ENCODE assay signal across 8 cellular contexts in the genomic region with DNA sequence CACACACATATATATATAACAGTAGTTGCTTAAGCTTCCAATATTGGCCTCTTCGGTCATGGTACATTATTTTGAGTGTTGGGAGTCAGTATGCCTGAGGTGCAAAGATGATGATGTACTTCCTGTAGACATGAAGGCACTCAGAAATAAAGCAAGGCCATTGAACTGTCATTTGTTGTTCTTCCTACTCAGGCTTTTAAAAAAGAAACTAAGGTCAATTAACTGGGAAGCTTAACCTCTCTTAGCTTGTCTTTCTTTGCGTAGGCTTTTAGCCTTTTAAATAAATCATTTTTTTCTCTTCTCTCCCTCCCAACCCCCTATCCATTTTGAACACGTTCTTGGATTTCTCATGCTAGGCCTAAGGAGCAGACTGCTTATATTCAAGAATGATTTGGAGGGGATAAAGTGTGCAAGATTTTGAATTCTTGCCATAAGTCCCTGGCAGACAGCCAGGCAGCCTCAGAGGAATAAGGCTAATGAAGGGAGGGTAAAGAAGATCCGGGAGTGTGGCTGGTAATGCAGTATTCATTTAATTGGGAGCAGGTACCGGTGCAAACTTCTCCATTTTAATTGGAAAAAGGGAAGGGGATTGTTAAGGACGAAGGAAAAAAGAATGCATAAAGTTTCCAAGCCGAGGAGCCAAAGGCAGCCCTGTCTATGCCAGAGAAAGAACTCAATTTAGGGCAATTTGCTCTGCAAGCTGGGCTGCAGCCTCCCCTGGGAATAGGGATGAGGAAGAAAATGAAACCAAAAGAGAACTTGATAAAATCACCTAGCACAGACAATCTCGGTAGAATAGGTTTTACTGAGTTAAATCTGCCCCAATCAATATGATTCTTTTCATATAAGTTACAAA.
DNase-seq lines count a peak whose midpoint lies in the region; ATAC-seq, FAIRE-seq and TF ChIP-seq lines count a peak whose summit lies in the region.

No MANE protein-coding gene starts in this region.

- peak overlapping the region; percentile 66 for H3K4me3 ChIP-seq in ACC112 (ENCODE audit: low read depth, low read length)
- no peak overlapping the region for H3K4me3 ChIP-seq in keratinocyte (ENCODE audit: control insufficient read depth in 2 of 3, extremely low read depth in 1 of 3, insufficient read depth in 2 of 3, low read depth in 1 of 3, low read length in 3 of 3)

- peak overlapping the region; percentile 34 for H3K4me2 ChIP-seq in keratinocyte (ENCODE audit: control insufficient read depth, extremely low read depth, insufficient read depth, low read depth, low read length)

- H3K9ac ChIP-seq in keratinocyte (ENCODE audit: control insufficient read depth, extremely low read depth, insufficient read depth, low read length), result no peak overlapping the region

- no peaks in the 10 kb centered on the region for H3K9me3 ChIP-seq in keratinocyte (ENCODE audit: control insufficient read depth, low read depth, low read length)

- H3K4me1 ChIP-seq in ACC112 (ENCODE audit: control insufficient read depth, insufficient read depth, low read length, unreplicated experiment), result peaks cover 23% of the 10 kb centered on the region
- peaks cover 6% of the 10 kb centered on the region for H3K4me1 ChIP-seq in keratinocyte (ENCODE audit: control insufficient read depth, extremely low read depth, insufficient read depth, low read length)

- H3K9me1 ChIP-seq in keratinocyte (ENCODE audit: control insufficient read depth, extremely low read depth, insufficient read depth, low read length), result no peaks in the 10 kb centered on the region

- H2AFZ ChIP-seq in ACC112 (ENCODE audit: low read length, unreplicated experiment) (peak overlapping the region; percentile 67), keratinocyte (ENCODE audit: control insufficient read depth, low read length) (peak overlapping the region; percentile 48)

- H3K36me3 ChIP-seq in ACC112 (ENCODE audit: insufficient read depth, low read length), result no peaks in the 10 kb centered on the region
- H3K36me3 ChIP-seq in keratinocyte (ENCODE audit: control insufficient read depth in 2 of 2, extremely low read depth in 1 of 2, insufficient read depth in 2 of 2, low read length in 2 of 2), result no peaks in the 10 kb centered on the region

- peak overlapping the region; percentile 16 for H3K27ac ChIP-seq in ACC112 (ENCODE audit: low read depth, low read length)
- no peak overlapping the region for H3K27ac ChIP-seq in keratinocyte (ENCODE audit: control insufficient read depth, insufficient read depth, low read length)

- ATAC-seq in HG02970 (IDR thresholded peaks at IDR 0.05; ENCODE audit: low FRiP score, unreplicated experiment), result no peak
- ATAC-seq in HG02884 (IDR thresholded peaks at IDR 0.05; ENCODE audit: unreplicated experiment), result no peak
- no peak for ATAC-seq in GM21381 (IDR thresholded peaks at IDR 0.05; ENCODE audit: unreplicated experiment)

- H3K79me2 ChIP-seq in ACC112 (ENCODE audit: control insufficient read depth, insufficient read depth, low read length, unreplicated experiment), result no peaks in the 10 kb centered on the region
- H3K79me2 ChIP-seq in keratinocyte (ENCODE audit: control insufficient read depth, insufficient read depth, low read length), result no peaks in the 10 kb centered on the region

- dilution Hi-C loops in keratinocyte (cut with MboI; ENCODE audit: extremely low pct_ligation_motif_present, low sequenced_read_pairs), result no loop called here

- DNase-seq in LHCN-M2 (ENCODE audit: low read depth) (peak; percentile 57), SHP77 treated with DMSO at 0.1 percent for 48 hours (lab: John Stamatoyannopoulos, UW) (peak; percentile 35), keratinocyte (ENCODE audit: low read depth, low spot score) (no peak), GDM1 (lab: John Stamatoyannopoulos, UW) (no peak)

- no peaks in the 10 kb centered on the region for H4K20me1 ChIP-seq in keratinocyte (ENCODE audit: control insufficient read depth, extremely low read depth, insufficient read depth, low read length)

- FAIRE-seq in keratinocyte (lab: Jason Lieb, UNC), result no peak

- H3K27me3 ChIP-seq in ACC112 (ENCODE audit: insufficient read depth, low read length) (no peaks in the 10 kb centered on the region), keratinocyte (ENCODE audit: control insufficient read depth, extremely low read depth, insufficient read depth, low read length) (no peaks in the 10 kb centered on the region)

- TF ChIP-seq CTCF in keratinocyte (optimal IDR thresholded peaks at IDR 0.05 in 1 of 3, IDR thresholded peaks at IDR 0.05 in 1 of 3, conservative IDR thresholded peaks at IDR 0.05 in 1 of 3; ENCODE audit: extremely low read depth in 1 of 3, insufficient read depth in 2 of 3, low read length in 3 of 3), result no peak

Comparison
In these comparisons a context has a peak if more than half of its experiments do, and no peak if none do; other contexts are left out.
1. DNase-seq: peak in LHCN-M2 (single experiment) and SHP77 treated with DMSO at 0.1 percent for 48 hours (single experiment); none in keratinocyte (single experiment) and GDM1 (single experiment).